ENCODE assay signal across 17 cellular contexts in genomic region chr6:131001113-131001776, GRCh38.
A peak's percentile ranks its signal among the peaks of the same experiment; 100 is the strongest.
DNase-seq lines count a peak whose midpoint lies in the region; ATAC-seq and TF ChIP-seq lines count a peak whose summit lies in the region.
"Had no signal": no experiment of that assay in that cellular context is flagged by ENCODE, and none has a peak within 500 bp of the region (broad histone marks: within the 10 kb centered on the region; RNA-seq: fewer than 3 reads in every experiment).

No MANE protein-coding gene starts in this region.

- H2AK5ac ChIP-seq in mesendoderm (ENCODE audit: low read length) = peak overlapping the region; percentile 65

- H3K27me3 ChIP-seq in esophagus muscularis mucosa = no peaks in the 10 kb centered on the region
- H3K27me3 ChIP-seq in mesendoderm (ENCODE audit: insufficient read depth, low read length, poor library complexity) = no peaks in the 10 kb centered on the region
- H3K27me3 ChIP-seq in suprapubic skin = no peaks in the 10 kb centered on the region
- H3K27me3 ChIP-seq: transverse colon had no signal

- peak overlapping the region; percentile 21 to 39 (median 36) for H3K4me3 ChIP-seq in esophagus muscularis mucosa
- no peak overlapping the region for H3K4me3 ChIP-seq in mesendoderm (ENCODE audit: low read length)
- peak overlapping the region; percentile 10 for H3K4me3 ChIP-seq in suprapubic skin
- H3K4me3 ChIP-seq: PC-9, transverse colon had no signal

- ATAC-seq in GM21423 (IDR thresholded peaks at IDR 0.05; ENCODE audit: unreplicated experiment) = no peak
- ATAC-seq: naive thymus-derived CD4-positive, alpha-beta T cell had no signal

- TF ChIP-seq CTCF in esophagus muscularis mucosa (IDR thresholded peaks at IDR 0.05) (no peak), suprapubic skin (IDR thresholded peaks at IDR 0.05) (no peak)

- H2BK5ac ChIP-seq in mesendoderm (ENCODE audit: low read length) = no peak overlapping the region

- TF ChIP-seq POLR2A in esophagus muscularis mucosa (IDR thresholded peaks at IDR 0.05; ENCODE audit: low read depth) (no peak), suprapubic skin (IDR thresholded peaks at IDR 0.05) (no peak)

- H3K27ac ChIP-seq in esophagus muscularis mucosa (replicated peaks in 1 of 4) = peak overlapping the region; percentile 1 to 46 (median 26)
- H3K27ac ChIP-seq in mesendoderm (ENCODE audit: low read depth, low read length) = no peak overlapping the region
- H3K27ac ChIP-seq in suprapubic skin = no peak overlapping the region
- H3K27ac ChIP-seq: 22Rv1, PC-9 had no signal

- H3K18ac ChIP-seq in mesendoderm (ENCODE audit: low read length) = no peak overlapping the region

- H3K9me3 ChIP-seq in esophagus muscularis mucosa (no peaks in the 10 kb centered on the region), suprapubic skin (no peaks in the 10 kb centered on the region)
- H3K9me3 ChIP-seq: transverse colon had no signal

- DNase-seq in NCI-H748 (lab: John Stamatoyannopoulos, UW; ENCODE audit: unreplicated experiment) = peak; percentile 3
- DNase-seq in NCI-H748 treated with DMSO at 0.1 percent for 48 hours (lab: John Stamatoyannopoulos, UW) = no peak
- no peak for DNase-seq in esophagus muscularis mucosa (ENCODE audit: extremely low spot score)
- DNase-seq in mesendoderm = no peak
- DNase-seq in suprapubic skin (ENCODE audit: low spot score in 2 of 2) = no peak
- DNase-seq in foreskin melanocyte = no peak
- no peak for DNase-seq in occipital lobe (lab: John Stamatoyannopoulos, UW)
- DNase-seq: activated CD4-positive, alpha-beta memory T cell treated with anti-CD3 and anti-CD28 coated beads for 36 hours; activated T-cell treated with anti-CD3 and anti-CD28 coated beads, Interleukin-2, amount 50 U/mL, for 48 hours; naive thymus-derived CD4-positive, alpha-beta T cell; NCI-H187 treated with DMSO at 0.1 percent for 48 hours; NCI-H510A; PC-9; stimulated activated CD4-positive, alpha-beta T cell treated with anti-CD3 and anti-CD28 coated beads, Interleukin-1b, Interleukin-23, amount 100 ng/mL, for 48 hours; transverse colon had no signal

- H3K9ac ChIP-seq in mesendoderm (ENCODE audit: low read length) = no peak overlapping the region

- H3K4me1 ChIP-seq in esophagus muscularis mucosa = peaks cover 20 to 51% (median 37%) of the 10 kb centered on the region in 4 donors
- peaks cover 20% of the 10 kb centered on the region for H3K4me1 ChIP-seq in mesendoderm (ENCODE audit: control insufficient read depth, low read depth, low read length)
- no peaks in the 10 kb centered on the region for H3K4me1 ChIP-seq in suprapubic skin

- H4K8ac ChIP-seq in mesendoderm (ENCODE audit: low read depth, low read length) = no peak overlapping the region

- H2BK120ac ChIP-seq in mesendoderm (ENCODE audit: low read depth, low read length) = no peak overlapping the region

- H3K56ac ChIP-seq in mesendoderm (ENCODE audit: low read length) = no peak overlapping the region

- no peak overlapping the region for H3K4ac ChIP-seq in mesendoderm (ENCODE audit: low read depth, low read length)

- H3K23ac ChIP-seq in mesendoderm (ENCODE audit: low read length) = peak overlapping the region; percentile 52

- H2BK15ac ChIP-seq in mesendoderm (replicated peaks; ENCODE audit: low read depth) = no peak overlapping the region

- H3K79me2 ChIP-seq in mesendoderm (ENCODE audit: control insufficient read depth, insufficient read depth, low read length) = peaks cover 18% of the 10 kb centered on the region

- no peaks in the 10 kb centered on the region for H3K36me3 ChIP-seq in esophagus muscularis mucosa
- no peaks in the 10 kb centered on the region for H3K36me3 ChIP-seq in mesendoderm (ENCODE audit: control insufficient read depth, insufficient read depth, low read length)
- no peaks in the 10 kb centered on the region for H3K36me3 ChIP-seq in suprapubic skin
- H3K36me3 ChIP-seq: transverse colon had no signal

- H4K5ac ChIP-seq in mesendoderm (ENCODE audit: low read length) = no peak overlapping the region

- TF ChIP-seq EP300 in esophagus muscularis mucosa (IDR thresholded peaks at IDR 0.05) = no peak
- no peak for TF ChIP-seq EP300 in suprapubic skin (IDR thresholded peaks at IDR 0.05)

- WGBS in esophagus muscularis mucosa = 45% methylated on average over 13 of the region's 13 CpGs
- no CpG with 5 or more reads among the region's 13 CpGs for WGBS in mesendoderm (ENCODE audit: extremely low coverage, insufficient coverage, low lambda C conversion rate)
- WGBS in suprapubic skin = 37% methylated on average over 13 of the region's 13 CpGs

- H3K4me2 ChIP-seq in mesendoderm (ENCODE audit: low read length) = no peak overlapping the region
- H3K4me2 ChIP-seq: PC-9 had no signal

- H3K79me1 ChIP-seq in mesendoderm (ENCODE audit: low read length) = peaks cover 15% of the 10 kb centered on the region

- intact Hi-C loops in esophagus muscularis mucosa (cut with DNase I) = loop anchor here (5.0 kb wide), 1 partner anchor 61 kb away; the partner anchor contains the start of gene EPB41L2

Comparison
In these comparisons a context has a peak if more than half of its experiments do, and no peak if none do; other contexts are left out.
1. H3K27ac ChIP-seq: peak in esophagus muscularis mucosa (4 of 4); none in mesendoderm (single experiment) and suprapubic skin (single experiment).